ENCODE assay signal across 9 cellular contexts in the genomic region with DNA sequence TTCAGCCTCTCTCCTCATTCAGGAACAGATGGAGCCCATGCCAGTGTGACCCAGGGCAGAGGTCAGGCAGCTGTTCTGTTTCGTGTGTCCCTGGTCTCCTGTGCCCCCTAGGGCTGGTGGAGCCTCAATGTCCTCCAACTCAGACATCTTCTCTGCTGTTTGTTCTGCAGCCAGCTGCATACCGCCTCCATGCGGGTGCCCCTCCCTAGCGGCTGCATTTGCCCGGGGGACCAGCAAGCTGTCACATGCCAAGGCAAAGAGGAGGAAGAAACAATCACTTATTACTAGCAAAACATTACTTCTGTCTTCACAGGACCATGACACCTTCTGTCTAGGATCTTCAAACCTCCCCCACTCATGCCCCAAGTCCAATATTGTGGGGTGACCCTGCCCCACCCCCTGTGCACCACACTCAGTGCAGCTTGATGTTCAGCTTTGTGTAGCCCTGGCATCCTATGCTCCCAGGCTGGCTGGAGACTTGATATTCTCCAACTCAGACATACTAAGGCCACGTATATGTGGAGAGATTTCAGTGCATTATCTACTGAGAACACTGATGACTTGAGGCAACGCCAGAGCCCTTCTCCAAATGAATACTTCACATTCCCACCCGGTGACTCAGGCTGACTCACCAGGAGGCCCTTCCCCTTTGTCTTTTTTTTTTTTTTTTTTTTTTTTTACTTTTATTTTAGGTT.
DNase-seq lines count a peak whose midpoint lies in the region; ATAC-seq, FAIRE-seq and TF ChIP-seq lines count a peak whose summit lies in the region.
"Had no signal": no experiment of that assay in that cellular context is flagged by ENCODE, and none has a peak within 500 bp of the region (broad histone marks: within the 10 kb centered on the region; RNA-seq: fewer than 3 reads in every experiment).

No MANE protein-coding gene starts in this region.

- H3K27ac Mint-ChIP-seq in activated T-cell treated with anti-CD3 and anti-CD28 coated beads, Interleukin-2, amount 50 U/mL, for 72 hours: no peak overlapping the region

- H3K4me1 ChIP-seq in esophagus (ENCODE audit: control insufficient read depth in 2 of 2, insufficient read depth in 2 of 2, low read length in 1 of 2): peaks cover 7 to 8% of the 10 kb centered on the region in 2 donors

- H3K27ac ChIP-seq in esophagus (ENCODE audit: low read depth in 2 of 2, low read length in 1 of 2): peak overlapping the region; percentile 57 to 82

- no peaks in the 10 kb centered on the region for H3K4me1 Mint-ChIP-seq in activated T-cell treated with anti-CD3 and anti-CD28 coated beads, Interleukin-2, amount 50 U/mL, for 72 hours (ENCODE audit: low read depth)

- FAIRE-seq in G401.6 (lab: Jason Lieb, UNC): peak; percentile 81
- FAIRE-seq: colon had no signal

- peaks cover 0 to 3% of the 10 kb centered on the region in 2 donors for H3K9me3 Mint-ChIP-seq in activated T-cell treated with anti-CD3 and anti-CD28 coated beads, Interleukin-2, amount 50 U/mL, for 72 hours

- ATAC-seq in omental fat pad (ENCODE audit: low FRiP score): peak; percentile 83
- no peak for ATAC-seq in activated T-cell treated with anti-CD3 and anti-CD28 coated beads, Interleukin-2, amount 50 U/mL, for 72 hours (replicated peaks in 1 of 2)
- ATAC-seq in HG03442 (IDR thresholded peaks at IDR 0.05; ENCODE audit: unreplicated experiment): no peak

- in situ Hi-C loops in GM13976 (cut with MboI; ENCODE audit: low sequenced_read_pairs, unreplicated experiment): no loop called here

- no peaks in the 10 kb centered on the region for H3K9me3 ChIP-seq in esophagus (ENCODE audit: control insufficient read depth in 2 of 2, insufficient read depth in 1 of 2, low read depth in 1 of 2, low read length in 1 of 2)

- H3K4me3 ChIP-seq in esophagus (ENCODE audit: low read depth in 1 of 2, low read length in 2 of 2): no peak overlapping the region

- DNase-seq in NCI-H226: peak; percentile 90
- DNase-seq in omental fat pad (ENCODE audit: low spot score): peak; percentile 59
- DNase-seq in activated T-cell treated with anti-CD3 and anti-CD28 coated beads, Interleukin-2, amount 50 U/mL, for 72 hours: no peak
- no peak for DNase-seq in GOT3 (lab: John Stamatoyannopoulos, UW)
- DNase-seq in GM13976 (ENCODE audit: low spot score): no peak

- no peak overlapping the region for H3K4me3 Mint-ChIP-seq in activated T-cell treated with anti-CD3 and anti-CD28 coated beads, Interleukin-2, amount 50 U/mL, for 72 hours

- H3K27me3 Mint-ChIP-seq in activated T-cell treated with anti-CD3 and anti-CD28 coated beads, Interleukin-2, amount 50 U/mL, for 72 hours (ENCODE audit: low read depth): peaks cover 6% of the 10 kb centered on the region

- H3K36me3 ChIP-seq in esophagus (ENCODE audit: control insufficient read depth in 2 of 2, insufficient read depth in 2 of 2, low read length in 1 of 2): no peaks in the 10 kb centered on the region

- no peaks in the 10 kb centered on the region for H3K36me3 Mint-ChIP-seq in activated T-cell treated with anti-CD3 and anti-CD28 coated beads, Interleukin-2, amount 50 U/mL, for 72 hours (ENCODE audit: insufficient read depth in 2 of 2)

- WGBS in esophagus, 2 donors: 22 to 37% methylated on average over 8 of the region's 8 CpGs

- no peak for TF ChIP-seq CTCF in omental fat pad (IDR thresholded peaks at IDR 0.05)
- TF ChIP-seq CTCF in GM13976 (IDR thresholded peaks at IDR 0.05; ENCODE audit: borderline replicate concordance, control extremely low read depth, extremely low read depth, insufficient read depth, missing control alignments): no peak

- H3K27me3 ChIP-seq in esophagus (ENCODE audit: control insufficient read depth in 1 of 2, insufficient read depth in 2 of 2, low read length in 2 of 2): no peaks in the 10 kb centered on the region

Comparison
In these comparisons a context has a peak if more than half of its experiments do, and no peak if none do; other contexts are left out.
1. DNase-seq: peak in NCI-H226 (single experiment) and omental fat pad (single experiment); none in activated T-cell treated with anti-CD3 and anti-CD28 coated beads, Interleukin-2, amount 50 U/mL, for 72 hours (0 of 2), GOT3 (single experiment) and GM13976 (single experiment).